Comparison of ENCODE assay signal across 19 cellular contexts in genomic region chr6:4817551-4817950, GRCh38. TPM values are rescaled to one million over a fixed set of nuclear protein-coding genes. Genes with fewer than 3 reads are reported as not detected.
DNase-seq lines count a peak whose midpoint lies in the region; ATAC-seq and TF ChIP-seq lines count a peak whose summit lies in the region.
"Had no signal": no experiment of that assay in that cellular context is flagged by ENCODE, and none has a peak within 500 bp of the region (broad histone marks: within the 10 kb centered on the region; RNA-seq: fewer than 3 reads in every experiment).

No MANE protein-coding gene starts in this region.

- H3K4me3 ChIP-seq in astrocyte of the spinal cord (ENCODE audit: low read depth, low read length) (no peak overlapping the region), Caco-2 (ENCODE audit: low read depth, low read length) (no peak overlapping the region)
- H3K4me3 ChIP-seq: BLaER1, HAP-1, SK-N-MC had no signal

- no peaks in the 10 kb centered on the region for H3K36me3 ChIP-seq in Caco-2 (ENCODE audit: control insufficient read depth, insufficient read depth, low read length)
- H3K36me3 ChIP-seq: HAP-1 had no signal

- H3K27me3 Mint-ChIP-seq in T-helper 17 cell: no peaks in the 10 kb centered on the region
- no peaks in the 10 kb centered on the region for H3K27me3 Mint-ChIP-seq in Caco-2 (ENCODE audit: insufficient read depth, unreplicated experiment)

- H3K9me3 Mint-ChIP-seq in Caco-2 (ENCODE audit: unreplicated experiment): no peaks in the 10 kb centered on the region
- H3K9me3 Mint-ChIP-seq: CD8-positive, alpha-beta T cell had no signal

- intact Hi-C loops in Caco-2 (cut with micrococcal nuclease; ENCODE audit: unreplicated experiment): no loop called here

- H3K27ac Mint-ChIP-seq in T-helper 17 cell (no peak overlapping the region), Caco-2 (ENCODE audit: unreplicated experiment) (no peak overlapping the region)
- H3K27ac Mint-ChIP-seq: CD8-positive, alpha-beta T cell had no signal

- DNase-seq in AG08395 (ENCODE audit: low spot score) (peak; percentile 36), HCEC 1CT (peak; percentile 18), astrocyte of the spinal cord (ENCODE audit: low read depth, low spot score) (peak; percentile 44), foreskin melanocyte (peak; percentile 32), T-helper 17 cell (no peak), Caco-2 (no peak), DMS79 treated with DMSO at 0.1 percent for 48 hours (lab: John Stamatoyannopoulos, UW) (no peak)
- DNase-seq: CD8-positive, alpha-beta T cell; KBM-7; NCI-H1105 treated with DMSO at 0.1 percent for 48 hours; NCI-H1694; NCI-H2081 treated with DMSO at 0.1 percent for 48 hours; NCI-H748 treated with DMSO at 0.1 percent for 48 hours; NK-92 treated with Interleukin-12 subunit alpha and Interleukin-12 subunit beta, amount 100 ng/mL, for 24 hours; SHP77 had no signal

- peaks cover 31% of the 10 kb centered on the region for H3K4me1 Mint-ChIP-seq in T-helper 17 cell
- H3K4me1 Mint-ChIP-seq in Caco-2 (ENCODE audit: low read depth, unreplicated experiment): peaks cover 5% of the 10 kb centered on the region

- H3K4me3 Mint-ChIP-seq in T-helper 17 cell (no peak overlapping the region), Caco-2 (ENCODE audit: unreplicated experiment) (no peak overlapping the region)
- H3K4me3 Mint-ChIP-seq: CD8-positive, alpha-beta T cell had no signal

- in situ Hi-C loops in astrocyte of the spinal cord (cut with HindIII; ENCODE audit: low sequenced_read_pairs): no loop called here

- CTCF ChIA-PET in Caco-2 (lab: Charles Lee): interaction anchor here (0.6 to 0.8 kb wide), 2 partner anchors 13 to 339 kb away, joined by 3 to 5 read pairs; no protein-coding TSS in a partner anchor

- no peaks in the 10 kb centered on the region; the same call in 1 of the 2 replicates for H3K4me1 ChIP-seq in Caco-2
- H3K4me1 ChIP-seq: BLaER1, HAP-1 had no signal

- H3K36me3 Mint-ChIP-seq in T-helper 17 cell (ENCODE audit: low read depth) (peaks cover 3% of the 10 kb centered on the region), Caco-2 (ENCODE audit: insufficient read depth, unreplicated experiment) (no peaks in the 10 kb centered on the region)

- BruUV-seq in Caco-2 (replicated peaks; lab: Mats Ljungman, UMichigan): no TSS peak

- no peaks in the 10 kb centered on the region for H3K27me3 ChIP-seq in Caco-2 (replicated peaks; ENCODE audit: control insufficient read depth, insufficient read depth, low read length)
- H3K27me3 ChIP-seq: BLaER1 had no signal

- no peak for ATAC-seq in T-helper 17 cell
- ATAC-seq in HG03378 (IDR thresholded peaks at IDR 0.05; ENCODE audit: unreplicated experiment): no peak
- ATAC-seq: CD8-positive, alpha-beta T cell had no signal

- no peaks in the 10 kb centered on the region for H3K9me3 ChIP-seq in T-helper 17 cell (ENCODE audit: control insufficient read depth, low read length, poor library complexity, severe bottlenecking)
- H3K9me3 ChIP-seq in Caco-2: no peaks in the 10 kb centered on the region
- H3K9me3 ChIP-seq: HAP-1 had no signal

- POLR2A ChIA-PET in Caco-2 (lab: Charles Lee): no interaction called here

- no peak for TF ChIP-seq CTCF in astrocyte of the spinal cord (IDR thresholded peaks at IDR 0.05; ENCODE audit: low read depth, low read length)
- TF ChIP-seq CTCF in Caco-2 (IDR thresholded peaks at IDR 0.05; ENCODE audit: insufficient read depth in 1 of 2, low read depth in 1 of 2, low read length in 1 of 2, severe bottlenecking in 1 of 2, unreplicated experiment in 1 of 2): no peak

RNA-seq across cellular contexts. Expression of gene CDYL, which starts 41.3 kb away (rescaled TPM):
- 10 to 100 TPM; 21.2 to 31.5 TPM for total RNA-seq in T-helper 17 cell
- total RNA-seq in Caco-2 (2022): 41.6 and 51.2 TPM in 2 replicates

Comparison
In these comparisons a context has a peak if more than half of its experiments do, and no peak if none do; other contexts are left out.
1. DNase-seq: peak in AG08395 (single experiment), HCEC 1CT (single experiment), astrocyte of the spinal cord (single experiment) and foreskin melanocyte (single experiment); none in T-helper 17 cell (0 of 3), Caco-2 (0 of 2) and DMS79 treated with DMSO at 0.1 percent for 48 hours (single experiment).